In the genomic region with DNA sequence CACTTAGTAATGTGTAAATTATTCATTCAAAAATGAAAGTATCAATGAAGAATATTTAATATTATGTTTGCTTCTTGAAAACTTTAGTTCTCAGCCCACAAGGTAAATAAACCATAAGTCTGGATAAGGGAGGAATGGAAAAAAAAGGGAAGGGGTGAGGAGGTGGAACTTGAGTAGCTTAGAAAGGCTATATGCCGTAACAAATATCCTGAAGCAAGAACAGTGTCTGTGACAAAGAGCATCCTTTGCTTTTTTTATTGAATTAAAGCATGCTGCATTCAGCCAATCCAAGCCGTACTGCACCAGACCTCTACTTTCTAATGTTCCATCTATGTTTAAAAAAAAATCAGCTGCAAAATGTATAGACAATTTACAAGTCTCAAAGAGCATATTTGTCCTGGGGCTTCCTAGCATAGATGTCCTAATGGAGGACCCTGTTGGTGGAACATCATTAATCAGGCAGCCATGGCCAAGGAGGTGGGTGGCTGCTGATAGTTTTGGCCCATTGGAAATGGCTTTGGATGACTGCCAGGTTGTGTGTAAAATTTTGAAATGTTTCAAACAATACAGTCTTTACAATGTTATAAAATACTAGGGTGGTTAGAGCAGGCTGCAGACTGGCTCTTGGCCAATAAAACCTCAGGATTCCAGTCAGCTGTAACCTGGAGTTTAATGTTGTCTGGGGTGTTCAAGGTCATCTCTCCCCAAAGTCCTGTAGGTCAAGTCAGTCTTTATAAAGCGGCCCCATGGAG, we compare ENCODE assay signal across 17 cellular contexts.
A peak's percentile ranks its signal among the peaks of the same experiment; 100 is the strongest.
DNase-seq lines count a peak whose midpoint lies in the region; ATAC-seq and TF ChIP-seq lines count a peak whose summit lies in the region.
"Had no signal": no experiment of that assay in that cellular context is flagged by ENCODE, and none has a peak within 500 bp of the region (broad histone marks: within the 10 kb centered on the region; RNA-seq: fewer than 3 reads in every experiment).

No MANE protein-coding gene starts in this region.

- no peak overlapping the region for H3K27ac Mint-ChIP-seq in T-helper 17 cell
- H3K27ac Mint-ChIP-seq: activated naive CD8-positive, alpha-beta T cell treated with anti-CD3 and anti-CD28 coated beads for 36 hours; naive thymus-derived CD4-positive, alpha-beta T cell had no signal

- no peak overlapping the region for H3K18ac ChIP-seq in mesendoderm (ENCODE audit: low read length)

- H3K79me1 ChIP-seq in mesendoderm (ENCODE audit: low read length) = no peaks in the 10 kb centered on the region

- H3K36me3 Mint-ChIP-seq in T-helper 17 cell (ENCODE audit: low read depth) = no peaks in the 10 kb centered on the region
- H3K36me3 Mint-ChIP-seq: activated naive CD8-positive, alpha-beta T cell treated with anti-CD3 and anti-CD28 coated beads for 36 hours; naive thymus-derived CD4-positive, alpha-beta T cell had no signal

- ATAC-seq in SK-N-SH treated with all-trans-retinoic acid at 6 μM for 48 hours (peak; percentile 27; the same call in 2 of the 3 replicates), HG02623 (IDR thresholded peaks at IDR 0.05; ENCODE audit: unreplicated experiment) (no peak), HG03457 (IDR thresholded peaks at IDR 0.05; ENCODE audit: unreplicated experiment) (no peak), T-helper 17 cell (no peak)
- ATAC-seq: activated T-cell treated with anti-CD3 and anti-CD28 coated beads, Interleukin-2, amount 50 U/mL, for 4 hours; naive thymus-derived CD4-positive, alpha-beta T cell had no signal

- H3K23ac ChIP-seq in mesendoderm (ENCODE audit: low read length) = no peak overlapping the region

- no peak overlapping the region for H2BK120ac ChIP-seq in mesendoderm (ENCODE audit: low read depth, low read length)

- no peak overlapping the region for H3K56ac ChIP-seq in mesendoderm (ENCODE audit: low read length)

- H2BK15ac ChIP-seq in mesendoderm (replicated peaks; ENCODE audit: low read depth) = no peak overlapping the region

- H2BK5ac ChIP-seq in mesendoderm (ENCODE audit: low read length) = no peak overlapping the region

- DNase-seq in Daoy (ENCODE audit: low read depth) (peak; percentile 38), NCI-H2081 (lab: John Stamatoyannopoulos, UW) (peak; percentile 80 to 91), mesendoderm (no peak), T-helper 17 cell (no peak), SIG-M5 treated with dmso at 0.1 percent for 504 hours (lab: John Stamatoyannopoulos, UW; ENCODE audit: unreplicated experiment) (no peak)
- DNase-seq: activated CD4-positive, alpha-beta T cell treated with anti-CD3 and anti-CD28 coated beads, Interleukin-2, amount 50 U/mL, for 4 hours; activated naive CD8-positive, alpha-beta T cell treated with anti-CD3 and anti-CD28 coated beads for 36 hours; activated T-cell treated with anti-CD3 and anti-CD28 coated beads, Interleukin-2, amount 50 U/mL, for 4 hours; cerebellar nuclear complex; naive thymus-derived CD4-positive, alpha-beta T cell; stimulated activated CD4-positive, alpha-beta T cell treated with anti-CD3 and anti-CD28 coated beads, Interleukin-15, amount 100 ng/mL, for 24 hours; stomach had no signal

- no peak overlapping the region for H3K4ac ChIP-seq in mesendoderm (ENCODE audit: low read depth, low read length)

- H3K9ac ChIP-seq in mesendoderm (ENCODE audit: low read length) = no peak overlapping the region

- H3K9me3 ChIP-seq in T-helper 17 cell (ENCODE audit: control insufficient read depth, low read length, poor library complexity, severe bottlenecking) = no peaks in the 10 kb centered on the region
- H3K9me3 ChIP-seq: prostate gland, stomach had no signal

- no peak overlapping the region for H2AK5ac ChIP-seq in mesendoderm (ENCODE audit: low read length)

- H3K4me3 Mint-ChIP-seq in T-helper 17 cell = no peak overlapping the region
- H3K4me3 Mint-ChIP-seq: activated naive CD8-positive, alpha-beta T cell treated with anti-CD3 and anti-CD28 coated beads for 36 hours; activated T-cell treated with anti-CD3 and anti-CD28 coated beads, Interleukin-2, amount 50 U/mL, for 4 hours; naive thymus-derived CD4-positive, alpha-beta T cell had no signal

- no peak overlapping the region for H3K27ac ChIP-seq in mesendoderm (ENCODE audit: low read depth, low read length)
- H3K27ac ChIP-seq: HL-60, prostate gland, stomach had no signal

- H3K4me3 ChIP-seq in mesendoderm (ENCODE audit: low read length) = no peak overlapping the region
- H3K4me3 ChIP-seq: prostate gland, stomach had no signal

- H3K27me3 ChIP-seq in mesendoderm (ENCODE audit: insufficient read depth, low read length, poor library complexity) = no peaks in the 10 kb centered on the region
- H3K27me3 ChIP-seq: stomach had no signal

- peak overlapping the region; percentile 21 for H4K5ac ChIP-seq in mesendoderm (ENCODE audit: low read length)

- no peaks in the 10 kb centered on the region for H3K36me3 ChIP-seq in mesendoderm (ENCODE audit: control insufficient read depth, insufficient read depth, low read length)
- H3K36me3 ChIP-seq: prostate gland, stomach had no signal

- no peak overlapping the region for H4K8ac ChIP-seq in mesendoderm (ENCODE audit: low read depth, low read length)

- H3K79me2 ChIP-seq in mesendoderm (ENCODE audit: control insufficient read depth, insufficient read depth, low read length) = no peaks in the 10 kb centered on the region

- H3K4me2 ChIP-seq in mesendoderm (ENCODE audit: low read length) = no peak overlapping the region

- H3K4me1 ChIP-seq in mesendoderm (ENCODE audit: control insufficient read depth, low read depth, low read length) = no peaks in the 10 kb centered on the region
- H3K4me1 ChIP-seq: prostate gland, stomach had no signal

- H3K27me3 Mint-ChIP-seq in T-helper 17 cell = no peaks in the 10 kb centered on the region
- H3K27me3 Mint-ChIP-seq: activated naive CD8-positive, alpha-beta T cell treated with anti-CD3 and anti-CD28 coated beads for 36 hours; naive thymus-derived CD4-positive, alpha-beta T cell had no signal

- H3K4me1 Mint-ChIP-seq in T-helper 17 cell = no peaks in the 10 kb centered on the region
- H3K4me1 Mint-ChIP-seq: activated naive CD8-positive, alpha-beta T cell treated with anti-CD3 and anti-CD28 coated beads for 36 hours; naive thymus-derived CD4-positive, alpha-beta T cell had no signal

- WGBS in mesendoderm (ENCODE audit: extremely low coverage, insufficient coverage, low lambda C conversion rate) = no CpG with 5 or more reads among the region's 3 CpGs

TF ChIP-seq in SK-N-SH treated with all-trans-retinoic acid at 6 μM for 48 hours, 23 proteins besides CTCF, POLR2A, EP300 and RAD21:
- TF ChIP-seq ZNF70 (CRISPR knock-in tag; IDR thresholded peaks at IDR 0.05) (peak; percentile 98), ZNF8 (CRISPR knock-in tag; IDR thresholded peaks at IDR 0.05) (no peak)

Comparison
In these comparisons a context has a peak if more than half of its experiments do, and no peak if none do; other contexts are left out.
1. DNase-seq: peak in Daoy (single experiment) and NCI-H2081 (2 of 2); none in mesendoderm (single experiment), T-helper 17 cell (0 of 3) and SIG-M5 treated with dmso at 0.1 percent for 504 hours (single experiment).